In the genomic region with DNA sequence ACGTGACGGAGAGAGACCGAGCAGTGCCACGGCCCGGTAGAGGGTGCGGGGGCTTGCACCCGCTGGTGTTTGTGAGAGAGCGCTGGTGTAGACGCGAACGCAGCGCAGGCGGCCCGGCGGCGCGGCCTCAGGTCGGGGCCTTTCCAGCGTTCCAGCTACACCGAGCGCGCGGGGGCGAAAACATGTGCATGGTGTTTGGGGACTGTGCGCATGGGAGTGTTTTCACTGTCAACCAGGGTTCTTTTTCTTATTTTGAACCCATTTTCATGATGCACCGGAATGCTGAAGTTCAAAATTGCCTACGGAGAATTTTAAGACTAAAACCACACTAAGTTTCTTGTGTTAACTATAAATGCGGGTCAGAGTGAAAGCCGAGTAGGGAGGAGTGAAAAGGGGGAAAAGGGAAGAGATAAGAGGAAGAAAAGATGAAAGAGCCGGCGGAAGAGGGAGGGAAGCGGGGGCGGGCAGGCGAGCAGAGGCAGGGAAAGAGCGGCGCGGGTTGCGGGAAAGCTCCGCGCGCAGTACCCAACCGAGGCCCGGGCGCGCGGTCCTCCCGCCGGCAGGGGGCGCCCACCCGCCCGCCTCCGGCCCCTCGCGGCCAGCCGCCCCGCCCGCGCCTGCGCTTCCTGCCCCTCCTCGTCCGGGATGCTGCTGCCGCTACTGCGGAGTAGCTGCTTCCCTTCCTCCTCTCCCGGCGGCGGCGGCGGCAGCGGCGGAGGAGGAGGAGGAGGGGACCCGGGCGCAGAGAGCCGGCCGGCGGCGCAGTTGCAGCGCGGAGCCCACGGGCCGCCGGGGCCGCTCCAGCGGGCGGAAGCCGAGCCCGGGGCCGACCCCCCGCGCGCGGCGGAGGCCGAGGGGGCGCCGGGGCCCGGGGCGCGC, we compare ENCODE assay signal across 8 cellular contexts. TPM values are rescaled to one million over a fixed set of nuclear protein-coding genes. Genes with fewer than 3 reads are reported as not detected.
DNase-seq lines count a peak whose midpoint lies in the region; ATAC-seq and TF ChIP-seq lines count a peak whose summit lies in the region.

A gene with protein sequence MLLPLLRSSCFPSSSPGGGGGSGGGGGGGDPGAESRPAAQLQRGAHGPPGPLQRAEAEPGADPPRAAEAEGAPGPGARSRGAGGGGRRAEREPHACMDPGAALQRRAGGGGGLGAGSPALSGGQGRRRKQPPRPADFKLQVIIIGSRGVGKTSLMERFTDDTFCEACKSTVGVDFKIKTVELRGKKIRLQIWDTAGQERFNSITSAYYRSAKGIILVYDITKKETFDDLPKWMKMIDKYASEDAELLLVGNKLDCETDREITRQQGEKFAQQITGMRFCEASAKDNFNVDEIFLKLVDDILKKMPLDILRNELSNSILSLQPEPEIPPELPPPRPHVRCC (plus strand): TSS at position 643 of the 879 bp plus-strand sequence. CDS start 3 bp downstream, at position 646.

- H3K4me1 ChIP-seq in neural progenitor cell (peaks cover 18% of the 10 kb centered on the region), stomach smooth muscle (ENCODE audit: control insufficient read depth, insufficient read depth, low read length) (peaks cover 35% of the 10 kb centered on the region)

- peak; percentile 83 for DNase-seq in DMS79 treated with DMSO at 0.1 percent for 48 hours (lab: John Stamatoyannopoulos, UW)
- DNase-seq in LNCaP clone FGC (ENCODE audit: low read depth): peak; percentile 40
- DNase-seq in SHP77 treated with DMSO at 0.1 percent for 48 hours (lab: John Stamatoyannopoulos, UW): peak; percentile 49
- DNase-seq in activated effector memory CD4-positive, alpha-beta T cell treated with anti-CD3 and anti-CD28 coated beads, Interleukin-2, amount 50 U/mL, for 16 hours: peak; percentile 96
- peak; percentile 89 for DNase-seq in fibroblast of villous mesenchyme (ENCODE audit: low read depth)
- DNase-seq in neural progenitor cell (ENCODE audit: low spot score): peak; percentile 96

- peak; percentile 78 for TF ChIP-seq CTCF in LNCaP clone FGC (IDR thresholded peaks at IDR 0.05; ENCODE audit: control insufficient read depth, extremely low read depth, insufficient read depth)
- peak; percentile 33 for TF ChIP-seq CTCF in fibroblast of villous mesenchyme (IDR thresholded peaks at IDR 0.05; ENCODE audit: insufficient read depth, low read depth, low read length)
- TF ChIP-seq CTCF in neural progenitor cell (IDR thresholded peaks at IDR 0.05): peak; percentile 56

- peaks cover 9% of the 10 kb centered on the region for H3F3A ChIP-seq in neural progenitor cell (ENCODE audit: low read depth)

- H2AFZ ChIP-seq in neural progenitor cell (replicated peaks): peak within 1 kb of the TSS; percentile 96

- no peaks in the 10 kb centered on the region for H3K9me3 Mint-ChIP-seq in neural progenitor cell

- H3K9ac ChIP-seq in neural progenitor cell (peak within 1 kb of the TSS; percentile 69), stomach smooth muscle (ENCODE audit: low read length in 2 of 2) (peak within 1 kb of the TSS; percentile 73 to 88)

- H3K4me1 Mint-ChIP-seq in neural progenitor cell: peaks cover 32% of the 10 kb centered on the region

- H3K4me2 ChIP-seq in neural progenitor cell: peak within 1 kb of the TSS; percentile 95

- H3K36me3 ChIP-seq in neural progenitor cell: no peaks in the 10 kb centered on the region
- peaks cover 0 to 4% of the 10 kb centered on the region in 2 donors for H3K36me3 ChIP-seq in stomach smooth muscle (ENCODE audit: control insufficient read depth in 2 of 2, insufficient read depth in 2 of 2, low read length in 2 of 2)

- peak within 1 kb of the TSS; percentile 91 for H3K4me3 Mint-ChIP-seq in neural progenitor cell

- H3K27ac ChIP-seq in neural progenitor cell: no peak within 1 kb of the TSS
- peak within 1 kb of the TSS; percentile 79 for H3K27ac ChIP-seq in stomach smooth muscle (ENCODE audit: low read length)

- peaks cover 1% of the 10 kb centered on the region for H3K36me3 Mint-ChIP-seq in neural progenitor cell

- H3K9me3 ChIP-seq in neural progenitor cell (ENCODE audit: low read depth) (no peaks in the 10 kb centered on the region), stomach smooth muscle (ENCODE audit: control insufficient read depth in 2 of 2, low read length in 2 of 2) (no peaks in the 10 kb centered on the region)

- ATAC-seq in GM21825 (IDR thresholded peaks at IDR 0.05; ENCODE audit: unreplicated experiment): peak; percentile 65

- H3K27me3 ChIP-seq in neural progenitor cell (peaks cover 28% of the 10 kb centered on the region), stomach smooth muscle (ENCODE audit: control insufficient read depth in 1 of 2, insufficient read depth in 2 of 2, low read length in 2 of 2) (no peaks in the 10 kb centered on the region)

- peak within 1 kb of the TSS; percentile 81 for H3K27ac Mint-ChIP-seq in neural progenitor cell

- peaks cover 45% of the 10 kb centered on the region for H3K79me2 ChIP-seq in neural progenitor cell (ENCODE audit: low read depth)

- peaks cover 8% of the 10 kb centered on the region for H3K27me3 Mint-ChIP-seq in neural progenitor cell (ENCODE audit: insufficient read depth, low read depth)

- peak within 1 kb of the TSS; percentile 94 for H3K4me3 ChIP-seq in LNCaP clone FGC (ENCODE audit: low read depth, low read length)
- H3K4me3 ChIP-seq in fibroblast of villous mesenchyme (ENCODE audit: low read depth, low read length): peak within 1 kb of the TSS; percentile 81
- H3K4me3 ChIP-seq in neural progenitor cell: peak within 1 kb of the TSS; percentile 92
- H3K4me3 ChIP-seq in stomach smooth muscle (ENCODE audit: low read length in 2 of 2): peak within 1 kb of the TSS; percentile 88 to 91

- peaks cover 43% of the 10 kb centered on the region for H4K20me1 ChIP-seq in neural progenitor cell (ENCODE audit: low read depth)

RNA-seq across cellular contexts. Expression of the gene that starts here (rescaled TPM):
- total RNA-seq in fibroblast of villous mesenchyme (49.6 and 64.8 TPM in 2 replicates), neural progenitor cell (ENCODE audit: low replicate concordance) (24.6 and 41.4 TPM in 2 replicates)

Comparison
In these comparisons a context has a peak if more than half of its experiments do, and no peak if none do; other contexts are left out.
1. DNase-seq: peak in every context shown above with its lines; median percentile 96 in activated effector memory CD4-positive, alpha-beta T cell treated with anti-CD3 and anti-CD28 coated beads, Interleukin-2, amount 50 U/mL, for 16 hours; 96 in neural progenitor cell; 89 in fibroblast of villous mesenchyme; 83 in DMS79 treated with DMSO at 0.1 percent for 48 hours; 49 in SHP77 treated with DMSO at 0.1 percent for 48 hours; 40 in LNCaP clone FGC.